ENCODE assay signal across 31 cellular contexts in genomic region chr17:55423535-55423934, GRCh38. TPM values are rescaled to one million over a fixed set of nuclear protein-coding genes. Genes with fewer than 3 reads are reported as not detected.
DNase-seq lines count a peak whose midpoint lies in the region; ATAC-seq, FAIRE-seq and TF ChIP-seq lines count a peak whose summit lies in the region.
"Had no signal": no experiment of that assay in that cellular context is flagged by ENCODE, and none has a peak within 500 bp of the region (broad histone marks: within the 10 kb centered on the region; RNA-seq: fewer than 3 reads in every experiment).

No MANE protein-coding gene starts in this region.

- H3K4me1 ChIP-seq in HepG2 (ENCODE audit: insufficient read depth, low read length) (peaks cover 54% of the 10 kb centered on the region), right lobe of liver (peaks cover 0 to 24% (median 2%) of the 10 kb centered on the region in 4 donors)
- H3K4me1 ChIP-seq: uterus had no signal

- FAIRE-seq in HepG2 (lab: Jason Lieb, UNC) = no peak
- FAIRE-seq: G401.6, GM18507 had no signal

- no peaks in the 10 kb centered on the region; a peak in 1 of 5 replicates for H3K27me3 ChIP-seq in HepG2 (ENCODE audit: control insufficient read depth in 1 of 2, insufficient read depth in 2 of 2, low read length in 2 of 2)
- H3K27me3 ChIP-seq in right lobe of liver = no peaks in the 10 kb centered on the region
- no peaks in the 10 kb centered on the region for H3K27me3 ChIP-seq in SU-DHL-6 (ENCODE audit: low read length)
- H3K27me3 ChIP-seq: BE2C, uterus had no signal

- ATAC-seq in HepG2 (no peak), right lobe of liver (no peak), natural killer cell (no peak), GM18511 (IDR thresholded peaks at IDR 0.05; ENCODE audit: unreplicated experiment) (no peak)
- no peak for ATAC-seq in activated CD4-positive, alpha-beta T cell treated with anti-CD3 and anti-CD28 coated beads for 36 hours
- ATAC-seq: lower lobe of right lung, mucosa of descending colon, sciatic nerve had no signal

- H4K20me1 ChIP-seq in HepG2 (ENCODE audit: insufficient read depth, low read length) (no peaks in the 10 kb centered on the region), SU-DHL-6 (ENCODE audit: low read depth, low read length) (no peaks in the 10 kb centered on the region)

- H3K79me2 ChIP-seq in HepG2 (ENCODE audit: insufficient read depth, low read length) (peaks cover 34% of the 10 kb centered on the region), SU-DHL-6 (ENCODE audit: insufficient read depth, low read length) (peaks cover 6% of the 10 kb centered on the region; the same call in 1 of the 2 replicates)

- peaks cover 25 to 32% of the 10 kb centered on the region in 2 donors for H3K4me1 Mint-ChIP-seq in natural killer cell
- H3K4me1 Mint-ChIP-seq in activated CD4-positive, alpha-beta T cell treated with anti-CD3 and anti-CD28 coated beads for 36 hours = peaks cover 25% of the 10 kb centered on the region

- H3K27ac Mint-ChIP-seq in natural killer cell = no peak overlapping the region
- H3K27ac Mint-ChIP-seq in activated CD4-positive, alpha-beta T cell treated with anti-CD3 and anti-CD28 coated beads for 36 hours = no peak overlapping the region
- H3K27ac Mint-ChIP-seq: activated naive CD4-positive, alpha-beta T cell treated with anti-CD3 and anti-CD28 coated beads, Interleukin-2, amount 10 ng/mL, durations not matched to agents 7 days and 5 days; T-helper 2 cell treated with Interferon-gamma antibody and Interleukin-4, amounts not matched to agents 5 μg/mL and 100 μg/mL, for 36 hours had no signal

- H3K4me3 Mint-ChIP-seq in natural killer cell = peak overlapping the region; percentile 84
- H3K4me3 Mint-ChIP-seq in activated CD4-positive, alpha-beta T cell treated with anti-CD3 and anti-CD28 coated beads for 36 hours = no peak overlapping the region
- H3K4me3 Mint-ChIP-seq: activated naive CD4-positive, alpha-beta T cell treated with anti-CD3 and anti-CD28 coated beads, Interleukin-2, amount 10 ng/mL, durations not matched to agents 7 days and 5 days; T-helper 2 cell treated with Interferon-gamma antibody and Interleukin-4, amounts not matched to agents 5 μg/mL and 100 μg/mL, for 36 hours had no signal

- H3K9me3 ChIP-seq in HepG2 (ENCODE audit: low read length) (no peaks in the 10 kb centered on the region), right lobe of liver (no peaks in the 10 kb centered on the region), SU-DHL-6 (ENCODE audit: insufficient read depth, low read length) (no peaks in the 10 kb centered on the region)
- H3K9me3 ChIP-seq: BE2C, lower lobe of right lung, mucosa of descending colon, thoracic aorta, uterus had no signal

- peak overlapping the region; percentile 29 for H3K9ac ChIP-seq in HepG2 (ENCODE audit: insufficient read depth, low read depth, low read length)
- no peak overlapping the region for H3K9ac ChIP-seq in SU-DHL-6 (ENCODE audit: low read length)

- no peaks in the 10 kb centered on the region for H3K36me3 Mint-ChIP-seq in natural killer cell
- H3K36me3 Mint-ChIP-seq in activated CD4-positive, alpha-beta T cell treated with anti-CD3 and anti-CD28 coated beads for 36 hours (ENCODE audit: low read depth) = peaks cover 2% of the 10 kb centered on the region

- BruUV-seq in HepG2 (replicated peaks; lab: Mats Ljungman, UMichigan) = no TSS peak

- TF ChIP-seq RAD21 in HepG2 (CRISPR knock-in tag; IDR thresholded peaks at IDR 0.05) = no peak

- H3K27me3 Mint-ChIP-seq in natural killer cell (ENCODE audit: low read depth in 2 of 2) = peaks cover 19 to 20% of the 10 kb centered on the region in 2 donors
- peaks cover 26% of the 10 kb centered on the region for H3K27me3 Mint-ChIP-seq in activated CD4-positive, alpha-beta T cell treated with anti-CD3 and anti-CD28 coated beads for 36 hours

- H3K4me2 ChIP-seq in HepG2 (ENCODE audit: low read depth, low read length) (peak overlapping the region; percentile 87), SU-DHL-6 (ENCODE audit: low read depth, low read length, poor library complexity, severe bottlenecking) (peak overlapping the region; percentile 0)

- no peak for TF ChIP-seq CTCF in HepG2 (CRISPR knock-in tag; IDR thresholded peaks at IDR 0.05)
- TF ChIP-seq CTCF in right lobe of liver (IDR thresholded peaks at IDR 0.05) = no peak
- TF ChIP-seq CTCF in SU-DHL-6 (IDR thresholded peaks at IDR 0.05; ENCODE audit: insufficient read depth, low read length, poor library complexity, severe bottlenecking) = no peak
- TF ChIP-seq CTCF in natural killer cell (IDR thresholded peaks at IDR 0.05) = no peak

- WGBS in HepG2 (ENCODE audit: low lambda C conversion rate) = 87% methylated on average over 3 of the region's 3 CpGs
- WGBS in right lobe of liver (ENCODE audit: insufficient coverage, low coverage, low lambda C conversion rate, missing lambda C conversion rate) = 65% methylated on average over 3 of the region's 3 CpGs

- CTCF ChIA-PET in HepG2 (lab: Yijun Ruan, JAX; ENCODE audit: low intra/inter-chr PET ratio, low total read pairs) = no interaction called here
- CTCF ChIA-PET in activated CD4-positive, alpha-beta T cell treated with anti-CD3 and anti-CD28 coated beads for 36 hours (lab: Charles Lee) = interaction anchor here (0.6 to 0.7 kb wide), 2 partner anchors 43 to 179 kb away, joined by 4 to 5 read pairs; no protein-coding TSS in a partner anchor

- H3K27ac ChIP-seq in HepG2 (ENCODE audit: extremely low read length, insufficient read depth, low read length) (peak overlapping the region; percentile 50), right lobe of liver (peak overlapping the region in 1 of 3 donors; percentile 80), SU-DHL-6 (ENCODE audit: low read depth, low read length) (no peak overlapping the region)
- H3K27ac ChIP-seq: coronary artery, lower lobe of right lung, thoracic aorta, uterus had no signal

- TF ChIP-seq EP300 in HepG2 (IDR thresholded peaks at IDR 0.05; ENCODE audit: low read depth in 2 of 2, low read length in 2 of 2) (no peak), HepG2 (CRISPR knock-in tag; IDR thresholded peaks at IDR 0.05; ENCODE audit: borderline replicate concordance) (no peak)

- no peaks in the 10 kb centered on the region for H3K9me3 Mint-ChIP-seq in natural killer cell
- H3K9me3 Mint-ChIP-seq in activated CD4-positive, alpha-beta T cell treated with anti-CD3 and anti-CD28 coated beads for 36 hours (ENCODE audit: low read depth) = peaks cover 3% of the 10 kb centered on the region
- H3K9me3 Mint-ChIP-seq: activated naive CD4-positive, alpha-beta T cell treated with anti-CD3 and anti-CD28 coated beads, Interleukin-2, amount 10 ng/mL, durations not matched to agents 7 days and 5 days; T-helper 2 cell treated with Interferon-gamma antibody and Interleukin-4, amounts not matched to agents 5 μg/mL and 100 μg/mL, for 36 hours had no signal

- H3K36me3 ChIP-seq in HepG2 (replicated peaks in 1 of 2; ENCODE audit: control insufficient read depth in 1 of 2, insufficient read depth in 2 of 2, low read length in 2 of 2) = peaks cover 0 to 17% of the 10 kb centered on the region in 2 experiments
- H3K36me3 ChIP-seq in right lobe of liver = no peaks in the 10 kb centered on the region
- H3K36me3 ChIP-seq in SU-DHL-6 (ENCODE audit: low read length) = no peaks in the 10 kb centered on the region
- H3K36me3 ChIP-seq: BE2C, lower lobe of right lung, thoracic aorta, uterus had no signal

- no peak for DNase-seq in HepG2 (ENCODE audit: low spot score)
- DNase-seq in right lobe of liver = no peak
- no peak for DNase-seq in natural killer cell
- no peak for DNase-seq in RKO (ENCODE audit: low spot score)
- no peak for DNase-seq in activated CD4-positive, alpha-beta T cell treated with anti-CD3 and anti-CD28 coated beads for 36 hours
- no peak for DNase-seq in NCI-H2171 (lab: John Stamatoyannopoulos, UW)
- DNase-seq: activated CD4-positive, alpha-beta T cell treated with anti-CD3 and anti-CD28 coated beads for 48 hours; activated naive CD4-positive, alpha-beta T cell treated with anti-CD3 and anti-CD28 coated beads, Interleukin-2, amount 10 ng/mL, durations not matched to agents 7 days and 5 days; activated T-cell treated with anti-CD3 and anti-CD28 coated beads, Interleukin-2, amount 50 U/mL, for 48 hours; amniotic stem cell; BE2C; DMS53; effector memory CD4-positive, alpha-beta T cell; glutamatergic neuron; Kasumi-1; lower lobe of right lung; NCI-H146; NCI-H2107; posterior cingulate gyrus; stimulated activated CD4-positive, alpha-beta T cell treated with anti-CD3 and anti-CD28 coated beads, Interleukin-4, amount 100 ng/mL, for 24 hours; stimulated activated naive CD4-positive, alpha-beta T cell; uterus had no signal

- H3F3A ChIP-seq in SU-DHL-6 (ENCODE audit: insufficient read depth) = peaks cover 9% of the 10 kb centered on the region

- TF ChIP-seq POLR2A in HepG2 (IDR thresholded peaks at IDR 0.05; ENCODE audit: insufficient read depth in 1 of 2, low read depth in 2 of 2, low read length in 2 of 2) (no peak), right lobe of liver (IDR thresholded peaks at IDR 0.05) (no peak)

- POLR2A ChIA-PET in HepG2 (lab: Yijun Ruan, JAX) = interaction anchor here (3.7 to 9.0 kb wide), 3 partner anchors 9 to 23 kb away, joined by 36 to 127 read pairs (median 75); no protein-coding TSS in a partner anchor
- POLR2A ChIA-PET in activated CD4-positive, alpha-beta T cell treated with anti-CD3 and anti-CD28 coated beads for 36 hours (lab: Charles Lee) = no interaction called here

- H2AFZ ChIP-seq in HepG2 (ENCODE audit: low read length) (no peak overlapping the region), SU-DHL-6 (ENCODE audit: low read depth, low read length, severe bottlenecking) (no peak overlapping the region)

- no peaks in the 10 kb centered on the region for H3K9me2 ChIP-seq in SU-DHL-6 (replicated peaks; ENCODE audit: insufficient read depth, low read length)

- in situ Hi-C loops in HepG2 (cut with HindIII; ENCODE audit: extremely low pct_ligation_motif_present, low pct_unique_long_range_greater_than_20kb) = loop anchor here (5.0 kb wide), 1 partner anchor 89 kb away; the partner anchor contains the start of gene SMIM36

- H3K4me3 ChIP-seq in HepG2 (replicated peaks in 1 of 3; ENCODE audit: insufficient read depth in 1 of 3, low read depth in 2 of 3, low read length in 3 of 3) = no peak overlapping the region
- no peak overlapping the region for H3K4me3 ChIP-seq in right lobe of liver
- H3K4me3 ChIP-seq in SU-DHL-6 (ENCODE audit: insufficient read depth, low read length, poor library complexity, severe bottlenecking) = no peak overlapping the region
- H3K4me3 ChIP-seq: coronary artery, lower lobe of right lung, mucosa of descending colon, thoracic aorta, uterus had no signal

- intact Hi-C loops in HepG2 (cut with micrococcal nuclease; ENCODE audit: unreplicated experiment) = loop anchor here (2.0 to 5.0 kb wide), 2 partner anchors 15 to 34 kb away; no protein-coding TSS in a partner anchor
- intact Hi-C loops in right lobe of liver (cut with DNase I) = no loop called here
- intact Hi-C loops in natural killer cell (cut with micrococcal nuclease) = no loop called here
- intact Hi-C loops in activated CD4-positive, alpha-beta T cell treated with anti-CD3 and anti-CD28 coated beads for 36 hours (cut with DNase I, micrococcal nuclease) = loop anchor here (5.0 to 10.0 kb wide), 7 partner anchors 34 to 1409 kb away; partner anchors contain the start of genes C17orf67 (in 1 of the 2), COX11 (in 1 of the 2), DGKE (in 1 of the 2) and NOG (in 1 of the 2)

RNA-seq across cellular contexts. Expression of gene MMD, which starts 1.9 kb away (rescaled TPM):
- total RNA-seq in HepG2 (2016; rRNA removed; fragmentation: Illumina TruSeq; extraction: Trizol) (121 and 137 TPM in 2 replicates), right lobe of liver (10 to 100 TPM in 4 of 6 experiments, 1 to 10 TPM in 2; 2.8 to 17.2 (median 12.4) TPM), natural killer cell (10 to 100 TPM; 18.7 to 33.5 (median 27.9) TPM)
- 99.7 and 114 TPM in 2 replicates for total RNA-seq in HepG2 (2016; cell fraction: cytosol; rRNA removed; fragmentation: Illumina TruSeq; extraction: Trizol; ENCODE audit: low read depth)
- 116 and 133 TPM in 2 replicates for total RNA-seq in HepG2 (2016; cell fraction: insoluble cytoplasmic fraction; rRNA removed; fragmentation: Illumina TruSeq; extraction: Trizol)
- 235 and 252 TPM in 2 replicates for total RNA-seq in HepG2 (2016; cell fraction: membrane; rRNA removed; fragmentation: Illumina TruSeq; extraction: Trizol)
- total RNA-seq in HepG2 (2016; cell fraction: nucleus; rRNA removed; fragmentation: Illumina TruSeq; extraction: Trizol) = 88.1 and 105 TPM in 2 replicates
- polyA plus RNA-seq in HepG2 (2011; rRNA removed) = 183 and 225 TPM in 2 replicates
- polyA plus RNA-seq in HepG2 (2011; cell fraction: cytosol; rRNA removed) = 146 and 162 TPM in 2 replicates
- polyA plus RNA-seq in HepG2 (2011; cell fraction: nucleus; rRNA removed) = 117 and 147 TPM in 2 replicates
- polyA plus RNA-seq in HepG2 (2012) = 189 and 194 TPM in 2 replicates
- 146 and 160 TPM in 2 replicates for polyA plus RNA-seq in HepG2 (2016; cell fraction: cytosol; fragmentation: Illumina TruSeq; extraction: Trizol; ENCODE audit: low read depth)
- 156 and 164 TPM in 2 replicates for polyA plus RNA-seq in HepG2 (2016; cell fraction: insoluble cytoplasmic fraction; fragmentation: Illumina TruSeq; extraction: Trizol; ENCODE audit: low read depth)
- polyA plus RNA-seq in HepG2 (2016; cell fraction: membrane; fragmentation: Illumina TruSeq; extraction: Trizol; ENCODE audit: low read depth) = 231 and 245 TPM in 2 replicates
- polyA plus RNA-seq in HepG2 (2016; cell fraction: nucleus; fragmentation: Illumina TruSeq; extraction: Trizol; ENCODE audit: insufficient read depth, low read depth) = 151 and 156 TPM in 2 replicates
- polyA minus RNA-seq in HepG2 (2011; rRNA and poly(A)+ RNA removed; ENCODE audit: low replicate concordance) = 4.3 and 244 TPM in 2 replicates
- 111 and 112 TPM in 2 replicates for polyA minus RNA-seq in HepG2 (2011; cell fraction: cytosol; rRNA and poly(A)+ RNA removed)
- polyA minus RNA-seq in HepG2 (2011; cell fraction: nucleus; rRNA and poly(A)+ RNA removed) = 154 and 170 TPM in 2 replicates
- total RNA-seq in activated CD4-positive, alpha-beta T cell treated with anti-CD3 and anti-CD28 coated beads for 36 hours = 10 to 100 TPM; 17.4 to 19.6 TPM

Comparison
In these comparisons a context has a peak if more than half of its experiments do, and no peak if none do; other contexts are left out.
1. intact Hi-C loops: an anchor here in HepG2 (2.0 to 5.0 kb wide) and activated CD4-positive, alpha-beta T cell treated with anti-CD3 and anti-CD28 coated beads for 36 hours (5.0 to 10.0 kb wide); none called in right lobe of liver and natural killer cell.